Comparison of ENCODE assay signal across 6 cellular contexts in the genomic region with DNA sequence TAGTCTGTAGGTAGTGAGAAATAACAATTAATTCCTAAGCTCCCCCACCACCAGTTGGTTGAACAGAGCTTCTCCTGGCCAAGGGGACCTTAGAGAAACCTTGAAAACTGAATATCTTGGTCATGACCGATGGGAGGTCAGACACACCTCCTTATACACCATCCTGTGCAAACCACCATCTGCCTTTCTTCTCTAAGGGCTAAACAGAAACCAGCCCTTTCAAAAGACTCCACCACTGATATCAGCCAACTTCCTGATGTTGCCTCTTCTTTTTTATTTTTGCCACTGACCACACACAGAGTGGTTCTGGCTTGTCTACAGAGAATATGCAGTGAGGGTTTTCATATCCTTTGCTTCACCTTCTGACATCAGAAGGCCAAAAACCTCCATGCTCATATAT.
"Had no signal": no experiment of that assay in that cellular context is flagged by ENCODE, and none has a peak within 500 bp of the region (broad histone marks: within the 10 kb centered on the region; RNA-seq: fewer than 3 reads in every experiment).

No MANE protein-coding gene starts in this region.

- DNase-seq: GM23248, GOT3, H7, HCEC 1CT, IMR-90, KG1 had no signal

- H3K9ac ChIP-seq: GM23248 had no signal

- H3K27ac ChIP-seq: GM23248 had no signal

- H2AFZ ChIP-seq: GM23248 had no signal
